ENCODE assay signal across 1 cellular context in the genomic region with DNA sequence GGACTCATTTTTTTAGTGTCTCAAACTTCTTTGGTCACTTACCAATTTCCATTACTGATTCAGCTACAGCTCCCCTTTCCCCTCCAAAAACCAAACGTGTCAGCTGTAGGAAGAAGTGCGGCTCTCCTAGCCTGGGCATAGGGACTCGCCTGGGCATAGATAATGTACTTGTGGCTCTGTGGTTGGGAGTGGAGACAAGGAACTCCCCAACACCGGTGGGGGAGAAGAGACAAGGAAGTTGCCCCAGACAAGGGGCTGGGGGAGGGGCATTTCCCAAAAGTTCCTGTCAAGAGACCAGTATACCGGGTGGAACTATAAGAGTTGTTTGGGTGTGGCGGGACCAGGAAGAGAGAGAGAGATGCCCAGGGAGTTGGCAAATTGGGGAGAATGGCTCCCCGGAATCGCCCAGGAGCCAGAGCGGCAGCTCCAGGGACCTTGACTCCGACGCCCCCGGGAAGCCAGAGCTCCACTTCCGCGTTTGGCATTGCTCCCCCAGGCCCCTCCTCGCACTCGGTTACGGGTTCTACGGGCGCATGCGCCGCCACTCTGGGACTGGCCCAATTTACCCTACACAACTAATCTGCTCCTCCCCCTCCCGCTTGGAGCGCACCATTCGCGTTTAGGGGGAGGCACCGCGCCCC.
TF ChIP-seq lines count a peak whose summit lies in the region.

No MANE protein-coding gene starts in this region.

TF ChIP-seq in HepG2, 621 proteins besides CTCF, POLR2A, EP300 and RAD21 (continued from another document and continues in another):
- TF ChIP-seq, protein P1, sequence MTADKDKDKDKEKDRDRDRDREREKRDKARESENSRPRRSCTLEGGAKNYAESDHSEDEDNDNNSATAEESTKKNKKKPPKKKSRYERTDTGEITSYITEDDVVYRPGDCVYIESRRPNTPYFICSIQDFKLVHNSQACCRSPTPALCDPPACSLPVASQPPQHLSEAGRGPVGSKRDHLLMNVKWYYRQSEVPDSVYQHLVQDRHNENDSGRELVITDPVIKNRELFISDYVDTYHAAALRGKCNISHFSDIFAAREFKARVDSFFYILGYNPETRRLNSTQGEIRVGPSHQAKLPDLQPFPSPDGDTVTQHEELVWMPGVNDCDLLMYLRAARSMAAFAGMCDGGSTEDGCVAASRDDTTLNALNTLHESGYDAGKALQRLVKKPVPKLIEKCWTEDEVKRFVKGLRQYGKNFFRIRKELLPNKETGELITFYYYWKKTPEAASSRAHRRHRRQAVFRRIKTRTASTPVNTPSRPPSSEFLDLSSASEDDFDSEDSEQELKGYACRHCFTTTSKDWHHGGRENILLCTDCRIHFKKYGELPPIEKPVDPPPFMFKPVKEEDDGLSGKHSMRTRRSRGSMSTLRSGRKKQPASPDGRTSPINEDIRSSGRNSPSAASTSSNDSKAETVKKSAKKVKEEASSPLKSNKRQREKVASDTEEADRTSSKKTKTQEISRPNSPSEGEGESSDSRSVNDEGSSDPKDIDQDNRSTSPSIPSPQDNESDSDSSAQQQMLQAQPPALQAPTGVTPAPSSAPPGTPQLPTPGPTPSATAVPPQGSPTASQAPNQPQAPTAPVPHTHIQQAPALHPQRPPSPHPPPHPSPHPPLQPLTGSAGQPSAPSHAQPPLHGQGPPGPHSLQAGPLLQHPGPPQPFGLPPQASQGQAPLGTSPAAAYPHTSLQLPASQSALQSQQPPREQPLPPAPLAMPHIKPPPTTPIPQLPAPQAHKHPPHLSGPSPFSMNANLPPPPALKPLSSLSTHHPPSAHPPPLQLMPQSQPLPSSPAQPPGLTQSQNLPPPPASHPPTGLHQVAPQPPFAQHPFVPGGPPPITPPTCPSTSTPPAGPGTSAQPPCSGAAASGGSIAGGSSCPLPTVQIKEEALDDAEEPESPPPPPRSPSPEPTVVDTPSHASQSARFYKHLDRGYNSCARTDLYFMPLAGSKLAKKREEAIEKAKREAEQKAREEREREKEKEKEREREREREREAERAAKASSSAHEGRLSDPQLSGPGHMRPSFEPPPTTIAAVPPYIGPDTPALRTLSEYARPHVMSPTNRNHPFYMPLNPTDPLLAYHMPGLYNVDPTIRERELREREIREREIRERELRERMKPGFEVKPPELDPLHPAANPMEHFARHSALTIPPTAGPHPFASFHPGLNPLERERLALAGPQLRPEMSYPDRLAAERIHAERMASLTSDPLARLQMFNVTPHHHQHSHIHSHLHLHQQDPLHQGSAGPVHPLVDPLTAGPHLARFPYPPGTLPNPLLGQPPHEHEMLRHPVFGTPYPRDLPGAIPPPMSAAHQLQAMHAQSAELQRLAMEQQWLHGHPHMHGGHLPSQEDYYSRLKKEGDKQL (CRISPR knock-in tag; IDR thresholded peaks at IDR 0.05; ENCODE audit: low read depth): no peak
- TF ChIP-seq ZNF263 (CRISPR knock-in tag; IDR thresholded peaks at IDR 0.05) (no peak), NFKB2 (CRISPR knock-in tag; IDR thresholded peaks at IDR 0.05; ENCODE audit: borderline replicate concordance) (no peak), ZSCAN31 (CRISPR knock-in tag; IDR thresholded peaks at IDR 0.05; ENCODE audit: low read depth) (peak; percentile 11; the same call in 1 of the 2 replicates), NR1H2 (CRISPR knock-in tag; IDR thresholded peaks at IDR 0.05; ENCODE audit: borderline replicate concordance, low read depth) (no peak; the same call in 1 of the 2 replicates), ZNF512 (CRISPR knock-in tag; IDR thresholded peaks at IDR 0.05) (no peak), ZNF160 (CRISPR knock-in tag; IDR thresholded peaks at IDR 0.05) (no peak), ZNF660 (CRISPR knock-in tag; IDR thresholded peaks at IDR 0.05; ENCODE audit: borderline replicate concordance, low read depth) (no peak), FOXJ3 (CRISPR knock-in tag; IDR thresholded peaks at IDR 0.05; ENCODE audit: borderline replicate concordance) (peak; percentile 45; the same call in 1 of the 2 replicates), CHD4 (IDR thresholded peaks at IDR 0.05; ENCODE audit: borderline replicate concordance, low read length) (no peak), HOXA3 (CRISPR knock-in tag; IDR thresholded peaks at IDR 0.05) (no peak), ZNF337 (CRISPR knock-in tag; IDR thresholded peaks at IDR 0.05; ENCODE audit: borderline replicate concordance, low read depth) (no peak), SMAD1 (CRISPR knock-in tag; IDR thresholded peaks at IDR 0.05; ENCODE audit: borderline replicate concordance, low read depth) (0 out of 2 replicates have a peak, but pooled peaks have one; percentile 35), HNF1A (IDR thresholded peaks at IDR 0.05; ENCODE audit: low read depth) (no peak), HNF1A (CRISPR knock-in tag; IDR thresholded peaks at IDR 0.05; ENCODE audit: borderline replicate concordance) (no peak), ZNF207 (IDR thresholded peaks at IDR 0.05; ENCODE audit: borderline replicate concordance) (no peak), ZNF362 (CRISPR knock-in tag; IDR thresholded peaks at IDR 0.05; ENCODE audit: borderline replicate concordance) (no peak), FOXK1 (CRISPR knock-in tag; IDR thresholded peaks at IDR 0.05; ENCODE audit: borderline replicate concordance, low read depth) (0 out of 2 replicates have a peak, but pooled peaks have one; percentile 30), ARNT (IDR thresholded peaks at IDR 0.05) (no peak), MXI1 (IDR thresholded peaks at IDR 0.05; ENCODE audit: borderline replicate concordance, low read depth, low read length) (peak; percentile 30; the same call in 1 of the 3 replicates), GFI1 (CRISPR knock-in tag; IDR thresholded peaks at IDR 0.05; ENCODE audit: borderline replicate concordance) (no peak), IRX3 (CRISPR knock-in tag; IDR thresholded peaks at IDR 0.05; ENCODE audit: borderline replicate concordance, low read depth) (no peak; the same call in 1 of the 2 replicates), ZNF850 (CRISPR knock-in tag; conservative IDR thresholded peaks at IDR 0.05) (no peak), MEIS1 (CRISPR knock-in tag; IDR thresholded peaks at IDR 0.05; ENCODE audit: borderline replicate concordance) (no peak), ADNP (CRISPR knock-in tag; IDR thresholded peaks at IDR 0.05) (no peak), MAX (IDR thresholded peaks at IDR 0.05) (no peak), TOPORS (CRISPR knock-in tag; IDR thresholded peaks at IDR 0.05) (no peak), KDM5B (CRISPR knock-in tag; IDR thresholded peaks at IDR 0.05; ENCODE audit: borderline replicate concordance) (0 out of 2 replicates have a peak, but pooled peaks have one; percentile 50), TAF1 (CRISPR knock-in tag; IDR thresholded peaks at IDR 0.05) (peak; percentile 81), ATF7 (IDR thresholded peaks at IDR 0.05) (no peak), ATF7 (CRISPR knock-in tag; IDR thresholded peaks at IDR 0.05) (no peak), TBX3 (IDR thresholded peaks at IDR 0.05; ENCODE audit: borderline replicate concordance) (no peak), ZNF768 (CRISPR knock-in tag; IDR thresholded peaks at IDR 0.05) (no peak), MTA3 (CRISPR knock-in tag; IDR thresholded peaks at IDR 0.05) (no peak), ZNF121 (CRISPR knock-in tag; IDR thresholded peaks at IDR 0.05) (peak; percentile 87; the same call in 1 of the 2 replicates)
- TF ChIP-seq, protein P2, sequence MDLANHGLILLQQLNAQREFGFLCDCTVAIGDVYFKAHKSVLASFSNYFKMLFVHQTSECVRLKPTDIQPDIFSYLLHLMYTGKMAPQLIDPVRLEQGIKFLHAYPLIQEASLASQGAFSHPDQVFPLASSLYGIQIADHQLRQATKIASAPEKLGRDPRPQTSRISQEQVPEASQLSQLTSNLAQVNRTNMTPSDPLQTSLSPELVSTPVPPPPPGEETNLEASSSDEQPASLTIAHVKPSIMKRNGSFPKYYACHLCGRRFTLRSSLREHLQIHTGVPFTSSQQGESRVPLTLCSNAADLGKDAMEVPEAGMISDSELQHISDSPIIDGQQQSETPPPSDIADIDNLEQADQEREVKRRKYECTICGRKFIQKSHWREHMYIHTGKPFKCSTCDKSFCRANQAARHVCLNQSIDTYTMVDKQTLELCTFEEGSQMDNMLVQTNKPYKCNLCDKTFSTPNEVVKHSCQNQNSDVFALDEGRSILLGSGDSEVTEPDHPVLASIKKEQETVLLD (CRISPR knock-in tag; IDR thresholded peaks at IDR 0.05; ENCODE audit: low read depth): no peak
- TF ChIP-seq, protein P3, sequence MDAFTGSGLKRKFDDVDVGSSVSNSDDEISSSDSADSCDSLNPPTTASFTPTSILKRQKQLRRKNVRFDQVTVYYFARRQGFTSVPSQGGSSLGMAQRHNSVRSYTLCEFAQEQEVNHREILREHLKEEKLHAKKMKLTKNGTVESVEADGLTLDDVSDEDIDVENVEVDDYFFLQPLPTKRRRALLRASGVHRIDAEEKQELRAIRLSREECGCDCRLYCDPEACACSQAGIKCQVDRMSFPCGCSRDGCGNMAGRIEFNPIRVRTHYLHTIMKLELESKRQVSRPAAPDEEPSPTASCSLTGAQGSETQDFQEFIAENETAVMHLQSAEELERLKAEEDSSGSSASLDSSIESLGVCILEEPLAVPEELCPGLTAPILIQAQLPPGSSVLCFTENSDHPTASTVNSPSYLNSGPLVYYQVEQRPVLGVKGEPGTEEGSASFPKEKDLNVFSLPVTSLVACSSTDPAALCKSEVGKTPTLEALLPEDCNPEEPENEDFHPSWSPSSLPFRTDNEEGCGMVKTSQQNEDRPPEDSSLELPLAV (CRISPR knock-in tag; conservative IDR thresholded peaks at IDR 0.05; ENCODE audit: low read depth): no peak
- TF ChIP-seq, protein P4, sequence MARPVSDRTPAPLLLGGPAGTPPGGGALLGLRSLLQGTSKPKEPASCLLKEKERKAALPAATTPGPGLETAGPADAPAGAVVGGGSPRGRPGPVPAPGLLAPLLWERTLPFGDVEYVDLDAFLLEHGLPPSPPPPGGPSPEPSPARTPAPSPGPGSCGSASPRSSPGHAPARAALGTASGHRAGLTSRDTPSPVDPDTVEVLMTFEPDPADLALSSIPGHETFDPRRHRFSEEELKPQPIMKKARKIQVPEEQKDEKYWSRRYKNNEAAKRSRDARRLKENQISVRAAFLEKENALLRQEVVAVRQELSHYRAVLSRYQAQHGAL (CRISPR knock-in tag; IDR thresholded peaks at IDR 0.05; ENCODE audit: not compliant biosample characterization): peak; percentile 49
- TF ChIP-seq, protein P5, sequence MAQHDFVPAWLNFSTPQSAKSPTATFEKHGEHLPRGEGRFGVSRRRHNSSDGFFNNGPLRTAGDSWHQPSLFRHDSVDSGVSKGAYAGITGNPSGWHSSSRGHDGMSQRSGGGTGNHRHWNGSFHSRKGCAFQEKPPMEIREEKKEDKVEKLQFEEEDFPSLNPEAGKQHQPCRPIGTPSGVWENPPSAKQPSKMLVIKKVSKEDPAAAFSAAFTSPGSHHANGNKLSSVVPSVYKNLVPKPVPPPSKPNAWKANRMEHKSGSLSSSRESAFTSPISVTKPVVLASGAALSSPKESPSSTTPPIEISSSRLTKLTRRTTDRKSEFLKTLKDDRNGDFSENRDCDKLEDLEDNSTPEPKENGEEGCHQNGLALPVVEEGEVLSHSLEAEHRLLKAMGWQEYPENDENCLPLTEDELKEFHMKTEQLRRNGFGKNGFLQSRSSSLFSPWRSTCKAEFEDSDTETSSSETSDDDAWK (CRISPR knock-in tag; IDR thresholded peaks at IDR 0.05): no peak
